ENCODE assay signal across 14 cellular contexts in genomic region chr2:159873136-159873728, GRCh38. TPM values are rescaled to one million over a fixed set of nuclear protein-coding genes. Genes with fewer than 3 reads are reported as not detected.
DNase-seq lines count a peak whose midpoint lies in the region; ATAC-seq and TF ChIP-seq lines count a peak whose summit lies in the region.
"Had no signal": no experiment of that assay in that cellular context is flagged by ENCODE, and none has a peak within 500 bp of the region (broad histone marks: within the 10 kb centered on the region; RNA-seq: fewer than 3 reads in every experiment).

No MANE protein-coding gene starts in this region.

- no peaks in the 10 kb centered on the region for H3K27me3 ChIP-seq in gastroesophageal sphincter

- WGBS in gastroesophageal sphincter (ENCODE audit: low coverage in 1 of 2), 2 donors: 47 to 59% methylated on average over 3 of the region's 3 CpGs

- no peak for TF ChIP-seq EP300 in gastroesophageal sphincter (IDR thresholded peaks at IDR 0.05)

- ATAC-seq in gastroesophageal sphincter (peak; percentile 57), HG02970 (IDR thresholded peaks at IDR 0.05; ENCODE audit: low FRiP score, unreplicated experiment) (no peak)
- ATAC-seq: left cardiac atrium had no signal

- no peak for TF ChIP-seq POLR2A in gastroesophageal sphincter (IDR thresholded peaks at IDR 0.05)

- no peaks in the 10 kb centered on the region for H3K9me3 ChIP-seq in gastroesophageal sphincter

- DNase-seq in activated naive CD4-positive, alpha-beta T cell treated with anti-CD3 and anti-CD28 coated beads, Interleukin-2, amount 10 ng/mL, durations not matched to agents 7 days and 5 days: peak; percentile 23
- DNase-seq in activated naive CD4-positive, alpha-beta T cell treated with Interleukin-2 at 50 U/mL for 16 hours: no peak
- DNase-seq in NOMO-1 treated with DMSO at 0.1 percent for 48 hours (lab: John Stamatoyannopoulos, UW; ENCODE audit: unreplicated experiment): peak; percentile 64
- no peak for DNase-seq in activated gamma-delta T cell (lab: John Stamatoyannopoulos, UW)
- no peak for DNase-seq in activated T-helper 2 cell treated with anti-CD3 and anti-CD28 coated beads, Interferon-gamma antibody, Interleukin-2, Interleukin-4, amounts not matched to agents 10 μg/mL and 5 μg/mL and 100 μg/mL, durations not matched to agents 14 hours and 24 hours and 36 hours (ENCODE audit: low spot score)
- no peak for DNase-seq in middle frontal gyrus (ENCODE audit: extremely low spot score, low spot score)
- DNase-seq: activated CD8-positive, alpha-beta memory T cell treated with anti-CD3 and anti-CD28 coated beads, Interleukin-2, amount 50 U/mL, for 48 hours; GF-D8; left cardiac atrium; NCI-H146; RPMI8226; T1000 had no signal

- H3K36me3 ChIP-seq in gastroesophageal sphincter: no peaks in the 10 kb centered on the region

- H3K27me3 Mint-ChIP-seq in activated naive CD4-positive, alpha-beta T cell treated with anti-CD3 and anti-CD28 coated beads, Interleukin-2, amount 10 ng/mL, durations not matched to agents 7 days and 5 days: no peaks in the 10 kb centered on the region
- H3K27me3 Mint-ChIP-seq in activated T-helper 2 cell treated with anti-CD3 and anti-CD28 coated beads, Interferon-gamma antibody, Interleukin-2, Interleukin-4, amounts not matched to agents 10 μg/mL and 5 μg/mL and 100 μg/mL, durations not matched to agents 14 hours and 24 hours and 36 hours (ENCODE audit: low read depth): no peaks in the 10 kb centered on the region

- no peak overlapping the region for H3K27ac ChIP-seq in gastroesophageal sphincter

- no peaks in the 10 kb centered on the region for H3K4me1 ChIP-seq in gastroesophageal sphincter

- H3K9me3 Mint-ChIP-seq in activated naive CD4-positive, alpha-beta T cell treated with anti-CD3 and anti-CD28 coated beads, Interleukin-2, amount 10 ng/mL, durations not matched to agents 7 days and 5 days: no peaks in the 10 kb centered on the region
- no peaks in the 10 kb centered on the region for H3K9me3 Mint-ChIP-seq in activated T-helper 2 cell treated with anti-CD3 and anti-CD28 coated beads, Interferon-gamma antibody, Interleukin-2, Interleukin-4, amounts not matched to agents 10 μg/mL and 5 μg/mL and 100 μg/mL, durations not matched to agents 14 hours and 24 hours and 36 hours

- no peak overlapping the region for H3K4me3 Mint-ChIP-seq in activated naive CD4-positive, alpha-beta T cell treated with anti-CD3 and anti-CD28 coated beads, Interleukin-2, amount 10 ng/mL, durations not matched to agents 7 days and 5 days
- no peak overlapping the region for H3K4me3 Mint-ChIP-seq in activated T-helper 2 cell treated with anti-CD3 and anti-CD28 coated beads, Interferon-gamma antibody, Interleukin-2, Interleukin-4, amounts not matched to agents 10 μg/mL and 5 μg/mL and 100 μg/mL, durations not matched to agents 14 hours and 24 hours and 36 hours (ENCODE audit: low read depth)

- H3K27ac Mint-ChIP-seq in activated naive CD4-positive, alpha-beta T cell treated with anti-CD3 and anti-CD28 coated beads, Interleukin-2, amount 10 ng/mL, durations not matched to agents 7 days and 5 days: peak overlapping the region; percentile 1
- H3K27ac Mint-ChIP-seq in activated T-helper 2 cell treated with anti-CD3 and anti-CD28 coated beads, Interferon-gamma antibody, Interleukin-2, Interleukin-4, amounts not matched to agents 10 μg/mL and 5 μg/mL and 100 μg/mL, durations not matched to agents 14 hours and 24 hours and 36 hours: no peak overlapping the region

- CTCF ChIA-PET in activated naive CD4-positive, alpha-beta T cell treated with anti-CD3 and anti-CD28 coated beads, Interleukin-2, amount 10 ng/mL, durations not matched to agents 7 days and 5 days (lab: Charles Lee): no interaction called here

- intact Hi-C loops in activated T-helper 2 cell treated with anti-CD3 and anti-CD28 coated beads, Interferon-gamma antibody, Interleukin-2, Interleukin-4, amounts not matched to agents 10 μg/mL and 5 μg/mL and 100 μg/mL, durations not matched to agents 14 hours and 24 hours and 36 hours (cut with micrococcal nuclease): no loop called here

- peaks cover 52% of the 10 kb centered on the region for H3K36me3 Mint-ChIP-seq in activated naive CD4-positive, alpha-beta T cell treated with anti-CD3 and anti-CD28 coated beads, Interleukin-2, amount 10 ng/mL, durations not matched to agents 7 days and 5 days
- peaks cover 65% of the 10 kb centered on the region for H3K36me3 Mint-ChIP-seq in activated T-helper 2 cell treated with anti-CD3 and anti-CD28 coated beads, Interferon-gamma antibody, Interleukin-2, Interleukin-4, amounts not matched to agents 10 μg/mL and 5 μg/mL and 100 μg/mL, durations not matched to agents 14 hours and 24 hours and 36 hours (ENCODE audit: low read depth)

- TF ChIP-seq CTCF in gastroesophageal sphincter (IDR thresholded peaks at IDR 0.05): no peak

- no peaks in the 10 kb centered on the region for H3K4me1 Mint-ChIP-seq in activated naive CD4-positive, alpha-beta T cell treated with anti-CD3 and anti-CD28 coated beads, Interleukin-2, amount 10 ng/mL, durations not matched to agents 7 days and 5 days
- H3K4me1 Mint-ChIP-seq in activated T-helper 2 cell treated with anti-CD3 and anti-CD28 coated beads, Interferon-gamma antibody, Interleukin-2, Interleukin-4, amounts not matched to agents 10 μg/mL and 5 μg/mL and 100 μg/mL, durations not matched to agents 14 hours and 24 hours and 36 hours (ENCODE audit: low read depth): peaks cover 16% of the 10 kb centered on the region

- H3K4me3 ChIP-seq in gastroesophageal sphincter: no peak overlapping the region

RNA-seq across cellular contexts. Expression of gene LY75, which starts 31.3 kb away (rescaled TPM):
- total RNA-seq in gastroesophageal sphincter: 1 to 10 TPM in 2 of 4 donors, under 1 TPM in 2; 0.62 to 4.1 (median 1.6) TPM
- total RNA-seq in activated T-helper 2 cell treated with anti-CD3 and anti-CD28 coated beads, Interferon-gamma antibody, Interleukin-2, Interleukin-4, amounts not matched to agents 10 μg/mL and 5 μg/mL and 100 μg/mL, durations not matched to agents 14 hours and 24 hours and 36 hours: 112 TPM in 2 replicates

Comparison
In these comparisons a context has a peak if more than half of its experiments do, and no peak if none do; other contexts are left out.
1. DNase-seq: peak in activated naive CD4-positive, alpha-beta T cell treated with anti-CD3 and anti-CD28 coated beads, Interleukin-2, amount 10 ng/mL, durations not matched to agents 7 days and 5 days (single experiment) and NOMO-1 treated with DMSO at 0.1 percent for 48 hours (single experiment); none in activated naive CD4-positive, alpha-beta T cell treated with Interleukin-2 at 50 U/mL for 16 hours (single experiment), activated gamma-delta T cell (single experiment), activated T-helper 2 cell treated with anti-CD3 and anti-CD28 coated beads, Interferon-gamma antibody, Interleukin-2, Interleukin-4, amounts not matched to agents 10 μg/mL and 5 μg/mL and 100 μg/mL, durations not matched to agents 14 hours and 24 hours and 36 hours (single experiment) and middle frontal gyrus (single experiment).
2. RNA of gene LY75, which starts 31.3 kb away (total RNA-seq): 112 TPM in activated T-helper 2 cell treated with anti-CD3 and anti-CD28 coated beads, Interferon-gamma antibody, Interleukin-2, Interleukin-4, amounts not matched to agents 10 μg/mL and 5 μg/mL and 100 μg/mL, durations not matched to agents 14 hours and 24 hours and 36 hours; 0.62 to 4.1 TPM in gastroesophageal sphincter; every median in the first group is over 10 times any median in the second.